Comparison of ENCODE assay signal across 10 cellular contexts in genomic region chr12:50326636-50327284, GRCh38. TPM values are rescaled to one million over a fixed set of nuclear protein-coding genes. Genes with fewer than 3 reads are reported as not detected.
DNase-seq lines count a peak whose midpoint lies in the region; TF ChIP-seq lines count a peak whose summit lies in the region.
"Had no signal": no experiment of that assay in that cellular context is flagged by ENCODE, and none has a peak within 500 bp of the region (broad histone marks: within the 10 kb centered on the region; RNA-seq: fewer than 3 reads in every experiment).

No MANE protein-coding gene starts in this region.

- H3K27ac ChIP-seq in mucosa of rectum (ENCODE audit: low read depth in 2 of 2, low read length in 2 of 2) (peak overlapping the region; percentile 56 to 65), ascending aorta (no peak overlapping the region)

- peak overlapping the region in 1 of 2 donors; percentile 48 for H3K9ac ChIP-seq in mucosa of rectum (ENCODE audit: low read depth in 1 of 2, low read length in 2 of 2)

- H3K4me3 Mint-ChIP-seq in activated T-helper 1 cell treated with anti-CD3 and anti-CD28 coated beads, Interleukin-12 subunit alpha, Interleukin-12 subunit beta, Interleukin-2, Interleukin-4 antibody, amounts not matched to agents 30 ng/mL and 10 ng/mL and 1 ng/mL, durations not matched to agents 14 hours and 24 hours and 36 hours: no peak overlapping the region
- H3K4me3 Mint-ChIP-seq in glutamatergic neuron (ENCODE audit: unreplicated experiment): no peak overlapping the region
- H3K4me3 Mint-ChIP-seq: activated naive CD4-positive, alpha-beta T cell treated with anti-CD3 and anti-CD28 coated beads for 36 hours; naive B cell had no signal

- TF ChIP-seq CTCF in choroid plexus epithelial cell (conservative IDR thresholded peaks at IDR 0.05; ENCODE audit: low read depth, low read length): peak; percentile 7
- TF ChIP-seq CTCF in ascending aorta (IDR thresholded peaks at IDR 0.05): no peak
- TF ChIP-seq CTCF in glutamatergic neuron (IDR thresholded peaks at IDR 0.05; ENCODE audit: partially characterized antibody, unreplicated experiment): no peak

- H3K27ac Mint-ChIP-seq in activated T-helper 1 cell treated with anti-CD3 and anti-CD28 coated beads, Interleukin-12 subunit alpha, Interleukin-12 subunit beta, Interleukin-2, Interleukin-4 antibody, amounts not matched to agents 30 ng/mL and 10 ng/mL and 1 ng/mL, durations not matched to agents 14 hours and 24 hours and 36 hours: no peak overlapping the region
- no peak overlapping the region for H3K27ac Mint-ChIP-seq in glutamatergic neuron (ENCODE audit: unreplicated experiment)
- H3K27ac Mint-ChIP-seq: activated naive CD4-positive, alpha-beta T cell treated with anti-CD3 and anti-CD28 coated beads for 36 hours; naive B cell had no signal

- intact Hi-C loops in activated T-helper 1 cell treated with anti-CD3 and anti-CD28 coated beads, Interleukin-12 subunit alpha, Interleukin-12 subunit beta, Interleukin-2, Interleukin-4 antibody, amounts not matched to agents 30 ng/mL and 10 ng/mL and 1 ng/mL, durations not matched to agents 14 hours and 24 hours and 36 hours (cut with micrococcal nuclease): no loop called here
- intact Hi-C loops in ascending aorta (cut with DNase I): no loop called here

- peak; percentile 75 for DNase-seq in COR-L47 (lab: John Stamatoyannopoulos, UW)
- DNase-seq in NCI-H2029 (lab: John Stamatoyannopoulos, UW): peak; percentile 47
- peak; percentile 77 for DNase-seq in choroid plexus epithelial cell (ENCODE audit: low read depth)
- DNase-seq in activated T-helper 1 cell treated with anti-CD3 and anti-CD28 coated beads, Interleukin-12 subunit alpha, Interleukin-12 subunit beta, Interleukin-2, Interleukin-4 antibody, amounts not matched to agents 30 ng/mL and 10 ng/mL and 1 ng/mL, durations not matched to agents 14 hours and 24 hours and 36 hours (ENCODE audit: low spot score): no peak
- DNase-seq in activated CD4-positive, alpha-beta T cell treated with anti-CD3 and anti-CD28 coated beads, Interleukin-2, amount 50 U/mL, for 4 hours: no peak
- no peak for DNase-seq in ascending aorta (ENCODE audit: low spot score in 2 of 2)
- DNase-seq in glutamatergic neuron: no peak
- DNase-seq: activated naive CD4-positive, alpha-beta T cell treated with anti-CD3 and anti-CD28 coated beads for 36 hours; naive B cell had no signal

- no peaks in the 10 kb centered on the region for H3K36me3 Mint-ChIP-seq in activated T-helper 1 cell treated with anti-CD3 and anti-CD28 coated beads, Interleukin-12 subunit alpha, Interleukin-12 subunit beta, Interleukin-2, Interleukin-4 antibody, amounts not matched to agents 30 ng/mL and 10 ng/mL and 1 ng/mL, durations not matched to agents 14 hours and 24 hours and 36 hours (ENCODE audit: low read depth)
- H3K36me3 Mint-ChIP-seq in glutamatergic neuron (ENCODE audit: unreplicated experiment): no peaks in the 10 kb centered on the region

- no peaks in the 10 kb centered on the region for H3K27me3 ChIP-seq in mucosa of rectum (ENCODE audit: control insufficient read depth in 2 of 2, insufficient read depth in 2 of 2, low read length in 2 of 2)
- no peaks in the 10 kb centered on the region for H3K27me3 ChIP-seq in ascending aorta

- H3K4me1 ChIP-seq in mucosa of rectum (ENCODE audit: control insufficient read depth in 2 of 2, insufficient read depth in 2 of 2, low read length in 2 of 2) (peaks cover 4 to 22% of the 10 kb centered on the region in 2 donors), ascending aorta (peaks cover 0 to 10% of the 10 kb centered on the region in 2 donors)

- no peaks in the 10 kb centered on the region for H3K9me3 Mint-ChIP-seq in activated T-helper 1 cell treated with anti-CD3 and anti-CD28 coated beads, Interleukin-12 subunit alpha, Interleukin-12 subunit beta, Interleukin-2, Interleukin-4 antibody, amounts not matched to agents 30 ng/mL and 10 ng/mL and 1 ng/mL, durations not matched to agents 14 hours and 24 hours and 36 hours
- H3K9me3 Mint-ChIP-seq in glutamatergic neuron (ENCODE audit: unreplicated experiment): peaks cover 3% of the 10 kb centered on the region
- H3K9me3 Mint-ChIP-seq: activated naive CD4-positive, alpha-beta T cell treated with anti-CD3 and anti-CD28 coated beads for 36 hours; naive B cell had no signal

- no peaks in the 10 kb centered on the region for H3K36me3 ChIP-seq in mucosa of rectum (ENCODE audit: control insufficient read depth in 2 of 2, insufficient read depth in 2 of 2, low read length in 2 of 2)
- H3K36me3 ChIP-seq in ascending aorta: no peaks in the 10 kb centered on the region

- peaks cover 2% of the 10 kb centered on the region for H3K27me3 Mint-ChIP-seq in activated T-helper 1 cell treated with anti-CD3 and anti-CD28 coated beads, Interleukin-12 subunit alpha, Interleukin-12 subunit beta, Interleukin-2, Interleukin-4 antibody, amounts not matched to agents 30 ng/mL and 10 ng/mL and 1 ng/mL, durations not matched to agents 14 hours and 24 hours and 36 hours (ENCODE audit: insufficient read depth)
- no peaks in the 10 kb centered on the region for H3K27me3 Mint-ChIP-seq in glutamatergic neuron (ENCODE audit: unreplicated experiment)
- H3K27me3 Mint-ChIP-seq: naive B cell had no signal

- no peaks in the 10 kb centered on the region for H3K9me3 ChIP-seq in mucosa of rectum (ENCODE audit: control insufficient read depth in 2 of 2, low read length in 2 of 2)
- no peaks in the 10 kb centered on the region for H3K9me3 ChIP-seq in ascending aorta

- no peak overlapping the region for H3K4me3 ChIP-seq in choroid plexus epithelial cell (ENCODE audit: low read depth, low read length)
- peak overlapping the region; percentile 3 to 55 for H3K4me3 ChIP-seq in mucosa of rectum (ENCODE audit: low read length in 2 of 2)
- H3K4me3 ChIP-seq in ascending aorta: peak overlapping the region in 1 of 2 donors; percentile 39

- no peaks in the 10 kb centered on the region for H3K4me1 Mint-ChIP-seq in activated T-helper 1 cell treated with anti-CD3 and anti-CD28 coated beads, Interleukin-12 subunit alpha, Interleukin-12 subunit beta, Interleukin-2, Interleukin-4 antibody, amounts not matched to agents 30 ng/mL and 10 ng/mL and 1 ng/mL, durations not matched to agents 14 hours and 24 hours and 36 hours (ENCODE audit: low read depth)
- peaks cover 3% of the 10 kb centered on the region for H3K4me1 Mint-ChIP-seq in glutamatergic neuron (ENCODE audit: low read depth, unreplicated experiment)
- H3K4me1 Mint-ChIP-seq: naive B cell had no signal

RNA-seq across cellular contexts. Expression of gene LIMA1, which starts 43.4 kb away (rescaled TPM):
- 64.0 and 68.4 TPM in 2 replicates for total RNA-seq in activated T-helper 1 cell treated with anti-CD3 and anti-CD28 coated beads, Interleukin-12 subunit alpha, Interleukin-12 subunit beta, Interleukin-2, Interleukin-4 antibody, amounts not matched to agents 30 ng/mL and 10 ng/mL and 1 ng/mL, durations not matched to agents 14 hours and 24 hours and 36 hours
- total RNA-seq in ascending aorta: 79.4 TPM
- total RNA-seq in glutamatergic neuron (ENCODE audit: unreplicated experiment): 69.4 TPM

Comparison
In these comparisons a context has a peak if more than half of its experiments do, and no peak if none do; other contexts are left out.
1. DNase-seq: peak in COR-L47 (single experiment), NCI-H2029 (single experiment) and choroid plexus epithelial cell (single experiment); none in activated T-helper 1 cell treated with anti-CD3 and anti-CD28 coated beads, Interleukin-12 subunit alpha, Interleukin-12 subunit beta, Interleukin-2, Interleukin-4 antibody, amounts not matched to agents 30 ng/mL and 10 ng/mL and 1 ng/mL, durations not matched to agents 14 hours and 24 hours and 36 hours (single experiment), activated CD4-positive, alpha-beta T cell treated with anti-CD3 and anti-CD28 coated beads, Interleukin-2, amount 50 U/mL, for 4 hours (0 of 2), ascending aorta (0 of 2) and glutamatergic neuron (single experiment).
2. H3K27ac ChIP-seq: peak in mucosa of rectum (2 of 2); none in ascending aorta (0 of 2).